In genomic region chr2:43448822-43449110, GRCh38 we compare ENCODE assay signal across 19 cellular contexts.
"Had no signal": no experiment of that assay in that cellular context is flagged by ENCODE, and none has a peak within 500 bp of the region (broad histone marks: within the 10 kb centered on the region; RNA-seq: fewer than 3 reads in every experiment).

No MANE protein-coding gene starts in this region.

- H3K27ac ChIP-seq: ascending aorta, psoas muscle, spleen, upper lobe of left lung had no signal

- H3K36me3 ChIP-seq: ascending aorta, upper lobe of left lung had no signal

- FAIRE-seq: bronchial epithelial cell had no signal

- H3K27ac Mint-ChIP-seq: activated CD4-positive, alpha-beta memory T cell treated with anti-CD3 and anti-CD28 coated beads, Interleukin-2, amount 10 ng/mL, durations not matched to agents 7 days and 5 days; activated naive CD8-positive, alpha-beta T cell treated with anti-CD3 and anti-CD28 coated beads, Interleukin-2, amount 10 ng/mL, durations not matched to agents 7 days and 5 days; T-helper 2 cell treated with Interferon-gamma antibody and Interleukin-4, amounts not matched to agents 5 μg/mL and 100 μg/mL, for 36 hours had no signal

- H3K4me1 ChIP-seq: spleen had no signal

- H3K27me3 Mint-ChIP-seq: activated CD4-positive, alpha-beta memory T cell treated with anti-CD3 and anti-CD28 coated beads, Interleukin-2, amount 10 ng/mL, durations not matched to agents 7 days and 5 days; activated naive CD8-positive, alpha-beta T cell treated with anti-CD3 and anti-CD28 coated beads, Interleukin-2, amount 10 ng/mL, durations not matched to agents 7 days and 5 days had no signal

- H3K4me1 Mint-ChIP-seq: activated naive CD8-positive, alpha-beta T cell treated with anti-CD3 and anti-CD28 coated beads, Interleukin-2, amount 10 ng/mL, durations not matched to agents 7 days and 5 days had no signal

- H3K4me3 ChIP-seq: ascending aorta, psoas muscle, spleen, upper lobe of left lung had no signal

- H3K9me3 ChIP-seq: ascending aorta, psoas muscle, upper lobe of left lung had no signal

- DNase-seq: activated CD4-positive, alpha-beta memory T cell treated with anti-CD3 and anti-CD28 coated beads, Interleukin-2, amount 10 ng/mL, durations not matched to agents 7 days and 5 days; activated CD4-positive, CD25-positive, alpha-beta regulatory T cell treated with anti-CD3 and anti-CD28 coated beads, Interleukin-2, amount 50 U/mL, for 72 hours; activated gamma-delta T cell treated with Interleukin-2 at 50 U/mL for 16 hours; activated naive CD8-positive, alpha-beta T cell treated with anti-CD3 and anti-CD28 coated beads, Interleukin-2, amount 10 ng/mL, durations not matched to agents 7 days and 5 days; activated T-cell treated with anti-CD3 and anti-CD28 coated beads, Interleukin-2, amount 50 U/mL, for 48 hours; foreskin melanocyte; head of caudate nucleus; kidney glomerular epithelial cell; midbrain; psoas muscle; spleen; stimulated activated CD4-positive, alpha-beta T cell treated with anti-CD3 and anti-CD28 coated beads, Interleukin-1b, Interleukin-23, amount 100 ng/mL, for 48 hours; stimulated activated naive CD4-positive, alpha-beta T cell; substantia nigra; SW 1271; upper lobe of left lung had no signal

- H3K27me3 ChIP-seq: ascending aorta, spleen, upper lobe of left lung had no signal

- H3K4me3 Mint-ChIP-seq: activated CD4-positive, alpha-beta memory T cell treated with anti-CD3 and anti-CD28 coated beads, Interleukin-2, amount 10 ng/mL, durations not matched to agents 7 days and 5 days; activated naive CD8-positive, alpha-beta T cell treated with anti-CD3 and anti-CD28 coated beads, Interleukin-2, amount 10 ng/mL, durations not matched to agents 7 days and 5 days; T-helper 2 cell treated with Interferon-gamma antibody and Interleukin-4, amounts not matched to agents 5 μg/mL and 100 μg/mL, for 36 hours had no signal
